ENCODE assay signal across 8 cellular contexts in the genomic region with DNA sequence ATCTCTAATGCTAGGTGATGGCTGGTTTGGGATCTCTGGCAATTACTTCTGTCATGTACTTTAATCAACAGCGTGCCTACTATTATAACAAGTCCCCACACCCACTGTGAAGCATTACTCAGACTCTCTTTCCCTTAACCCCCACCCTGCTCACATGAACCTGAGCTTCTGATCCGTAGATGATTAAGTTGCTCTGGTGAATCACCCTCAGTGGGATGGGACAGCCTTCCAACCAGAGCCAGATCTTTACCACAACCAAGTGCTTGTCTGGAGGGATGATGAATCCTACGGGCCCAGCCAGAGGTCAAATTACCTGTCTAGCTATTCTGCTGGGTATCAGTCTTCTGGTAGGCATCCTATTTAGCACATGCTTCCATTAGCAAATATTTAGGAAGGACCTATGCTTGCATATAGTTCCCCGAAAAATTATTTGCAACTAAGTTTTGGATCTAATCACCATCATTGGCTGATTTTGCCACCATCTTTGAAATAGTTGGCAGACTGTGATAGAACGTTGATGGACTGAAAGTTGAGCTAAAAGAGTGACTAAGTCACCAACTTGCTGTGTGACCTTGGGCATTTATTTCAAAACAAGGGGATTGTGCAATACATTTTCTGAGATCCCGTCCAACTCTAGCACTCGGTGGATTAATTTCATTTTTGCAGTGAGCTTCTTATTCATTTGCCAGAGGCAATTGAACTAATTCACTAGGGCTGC. TPM values are rescaled to one million over a fixed set of nuclear protein-coding genes. Genes with fewer than 3 reads are reported as not detected.
A peak's percentile ranks its signal among the peaks of the same experiment; 100 is the strongest.
DNase-seq lines count a peak whose midpoint lies in the region; ATAC-seq, FAIRE-seq and TF ChIP-seq lines count a peak whose summit lies in the region.
"Not testable (repeated sequence)": the region's sequence is repeated elsewhere in the genome, so short reads cannot be mapped to it uniquely, and the experiment has no call there.
"Had no signal": no experiment of that assay in that cellular context is flagged by ENCODE, and none has a peak within 500 bp of the region (broad histone marks: within the 10 kb centered on the region; RNA-seq: fewer than 3 reads in every experiment).

No MANE protein-coding gene starts in this region.

- WGBS in right lobe of liver (ENCODE audit: insufficient coverage, low coverage, low lambda C conversion rate, missing lambda C conversion rate), result no CpG with 5 or more reads among the region's 7 CpGs
- no CpG with 5 or more reads among the region's 7 CpGs for WGBS in pancreas, 2 donors

- not testable (repeated sequence) for H3K36me3 ChIP-seq in right lobe of liver, pancreas, thoracic aorta

- H3K27ac ChIP-seq in right lobe of liver, pancreas, thoracic aorta: not testable (repeated sequence)

- H3K27me3 ChIP-seq in right lobe of liver; pancreas; thoracic aorta (replicated peaks; ENCODE audit: insufficient read depth): not testable (repeated sequence)

- FAIRE-seq in H54 (lab: Jason Lieb, UNC) (peak; percentile 64), RCC 7860 (lab: Jason Lieb, UNC) (peak; percentile 98)
- not testable (repeated sequence) for FAIRE-seq in pancreas (lab: Jason Lieb, UNC)

- TF ChIP-seq CTCF in right lobe of liver (IDR thresholded peaks at IDR 0.05); pancreas (IDR thresholded peaks at IDR 0.05); thoracic aorta (IDR thresholded peaks at IDR 0.05): not testable (repeated sequence)

- H3K4me1 ChIP-seq in right lobe of liver; pancreas; thoracic aorta (ENCODE audit: control insufficient read depth in 1 of 2, low read depth in 2 of 2): not testable (repeated sequence)

- intact Hi-C loops in left cardiac atrium (cut with DNase I); right lobe of liver (cut with DNase I); pancreas (cut with DNase I): not testable (repeated sequence)

- peak; percentile 98 for ATAC-seq in esophagus mucosa
- ATAC-seq in left cardiac atrium, result peak; percentile 60 to 81
- peak; percentile 48 to 85 (median 80) for ATAC-seq in right lobe of liver
- peak in 3 of 4 donors; percentile 55 to 70 (median 70) for ATAC-seq in pancreas
- ATAC-seq in thoracic aorta (ENCODE audit: insufficient number of reproducible peaks, low FRiP score, low read depth), result peak; percentile 30

- not testable (repeated sequence) for H3K9me3 ChIP-seq in right lobe of liver, pancreas, thoracic aorta

- not testable (repeated sequence) for DNase-seq in H54 (ENCODE audit: insufficient read length, low spot score); RCC 7860 (ENCODE audit: low spot score); left cardiac atrium; right lobe of liver; pancreas; thoracic aorta (ENCODE audit: low spot score)

- TF ChIP-seq POLR2A in H54 (IDR thresholded peaks at IDR 0.05; ENCODE audit: low read depth, low read length); right lobe of liver (IDR thresholded peaks at IDR 0.05): not testable (repeated sequence)

- not testable (repeated sequence) for H3K4me3 ChIP-seq in right lobe of liver, pancreas, thoracic aorta

RNA-seq across cellular contexts. Expression of a gene that starts 26.7 kb away (rescaled TPM):
- total RNA-seq in esophagus mucosa, result 2.8 TPM
- total RNA-seq in left cardiac atrium, result under 1 TPM; 0.09 to 0.13 TPM
- total RNA-seq in right lobe of liver, result under 1 TPM in 2 of 6 experiments, not detected in 4; 0.09 to 0.32 TPM
- total RNA-seq in pancreas, result under 1 TPM in 4 of 6 donors, not detected in 2; 0.08 to 0.16 (median 0.09) TPM
- under 1 TPM in 1 of 2 donors, not detected in 1; 0.21 TPM for polyA plus RNA-seq in pancreas
- not detected for total RNA-seq in thoracic aorta
- total RNA-seq: CD4-positive, CD25-positive, alpha-beta regulatory T cell had no signal

RNA-seq across cellular contexts. Expression of a gene that starts 27.4 kb away (rescaled TPM):
- total RNA-seq in esophagus mucosa (25.9 TPM), left cardiac atrium (10 to 100 TPM; 17.7 to 20.6 TPM), right lobe of liver (1 to 10 TPM; 4.5 to 6.6 (median 6.1) TPM), pancreas (10 to 100 TPM in 1 of 6 donors, 1 to 10 TPM in 5; 4.1 to 13.0 (median 5.2) TPM), thoracic aorta (10 to 100 TPM; 16.2 to 22.5 TPM)
- 1 to 10 TPM; 2.2 to 3.1 TPM for polyA plus RNA-seq in pancreas

Comparison
In these comparisons a context has a peak if more than half of its experiments do, and no peak if none do; other contexts are left out.
1. ATAC-seq: peak in every context shown above with its lines; median percentile 98 in esophagus mucosa; 80 in right lobe of liver; 70 in left cardiac atrium; 70 in pancreas; 30 in thoracic aorta.